15 cellular contexts compared by ENCODE assay signal in the genomic region with DNA sequence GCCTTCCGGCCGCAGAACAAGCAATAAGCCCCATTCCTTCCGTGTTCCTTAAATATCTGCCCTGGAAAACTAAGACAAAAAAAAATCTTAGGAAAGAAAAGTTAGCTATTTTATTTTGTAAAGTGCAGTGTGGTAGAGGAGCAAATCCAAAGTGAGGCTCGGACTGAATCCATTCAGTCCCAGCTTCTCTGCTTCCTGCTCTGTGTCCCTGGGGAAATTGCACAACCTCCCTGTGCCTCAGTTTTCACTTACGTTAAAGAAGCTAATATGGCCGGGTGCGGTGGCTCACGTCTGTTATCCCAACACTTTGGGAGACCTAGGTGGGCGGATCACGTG. TPM values are rescaled to one million over a fixed set of nuclear protein-coding genes. Genes with fewer than 3 reads are reported as not detected.
DNase-seq lines count a peak whose midpoint lies in the region; ATAC-seq and TF ChIP-seq lines count a peak whose summit lies in the region.
"Had no signal": no experiment of that assay in that cellular context is flagged by ENCODE, and none has a peak within 500 bp of the region (broad histone marks: within the 10 kb centered on the region; RNA-seq: fewer than 3 reads in every experiment).

No MANE protein-coding gene starts in this region.

- TF ChIP-seq CTCF in brain (conservative IDR thresholded peaks at IDR 0.05) (no peak), nephron (IDR thresholded peaks at IDR 0.05; ENCODE audit: unreplicated experiment in 3 of 3) (no peak), OCI-LY7 (conservative IDR thresholded peaks at IDR 0.05; ENCODE audit: low read length) (no peak), endothelial cell (IDR thresholded peaks at IDR 0.05; ENCODE audit: unreplicated experiment) (no peak)

- H3K9ac ChIP-seq in BLaER1 treated with 17β-estradiol and CSF1 and Interleukin-3, amounts not matched to agents 10 nM and 100 nM = peak overlapping the region in 6 of 11 experiments; percentile 4 to 54 (median 32); a peak in 6 of 22 replicates

- no peak for ATAC-seq in HG02840 (IDR thresholded peaks at IDR 0.05; ENCODE audit: low FRiP score, unreplicated experiment)
- ATAC-seq: CD8-positive, alpha-beta T cell; HCT116 had no signal

- H3K36me3 Mint-ChIP-seq in brain = peaks cover 8% of the 10 kb centered on the region
- no peaks in the 10 kb centered on the region for H3K36me3 Mint-ChIP-seq in nephron (ENCODE audit: low read depth)
- no peaks in the 10 kb centered on the region for H3K36me3 Mint-ChIP-seq in endothelial cell (ENCODE audit: low read depth, unreplicated experiment)
- H3K36me3 Mint-ChIP-seq: CD14-positive monocyte; CD8-positive, alpha-beta T cell had no signal

- H3K27ac Mint-ChIP-seq in brain (peak overlapping the region; percentile 79 to 97 (median 89)), nephron (peak overlapping the region; percentile 33 to 62 (median 56)), endothelial cell (ENCODE audit: unreplicated experiment) (no peak overlapping the region)
- H3K27ac Mint-ChIP-seq: B cell; CD8-positive, alpha-beta T cell; IgD-negative memory B cell had no signal

- H3K9me3 ChIP-seq in BLaER1 treated with 17β-estradiol and CSF1 and Interleukin-3, amounts not matched to agents 10 nM and 100 nM (replicated peaks in 1 of 11) = no peaks in the 10 kb centered on the region
- H3K9me3 ChIP-seq in OCI-LY7 (ENCODE audit: low read length) = no peaks in the 10 kb centered on the region

- H3K9me3 Mint-ChIP-seq in brain = no peaks in the 10 kb centered on the region
- H3K9me3 Mint-ChIP-seq in nephron = no peaks in the 10 kb centered on the region
- H3K9me3 Mint-ChIP-seq in endothelial cell (ENCODE audit: unreplicated experiment) = no peaks in the 10 kb centered on the region
- H3K9me3 Mint-ChIP-seq: CD14-positive monocyte; CD8-positive, alpha-beta T cell; IgD-negative memory B cell had no signal

- POLR2A ChIA-PET in OCI-LY7 (lab: Charles Lee) = interaction anchor here (0.6 kb wide), 1 partner anchor 349 kb away, joined by 3 read pairs; no protein-coding TSS in a partner anchor

- H3K27me3 Mint-ChIP-seq in brain = peaks cover 17% of the 10 kb centered on the region
- H3K27me3 Mint-ChIP-seq in nephron (ENCODE audit: low read depth) = peaks cover 6% of the 10 kb centered on the region
- peaks cover 3% of the 10 kb centered on the region for H3K27me3 Mint-ChIP-seq in endothelial cell (ENCODE audit: unreplicated experiment)

- H3K79me2 ChIP-seq in OCI-LY7 (ENCODE audit: insufficient read depth, low read depth, low read length) = no peaks in the 10 kb centered on the region

- H3K36me3 ChIP-seq in BLaER1 treated with 17β-estradiol and CSF1 and Interleukin-3, amounts not matched to agents 10 nM and 100 nM = no peaks in the 10 kb centered on the region
- H3K36me3 ChIP-seq in OCI-LY7 (ENCODE audit: insufficient read depth, low read length) = no peaks in the 10 kb centered on the region

- no peaks in the 10 kb centered on the region for H3K9me2 ChIP-seq in OCI-LY7 (ENCODE audit: insufficient read depth, low read length)

- peaks cover 0 to 11% (median 0%) of the 10 kb centered on the region in 11 experiments; a peak in 5 of 22 replicates for H4K20me1 ChIP-seq in BLaER1 treated with 17β-estradiol and CSF1 and Interleukin-3, amounts not matched to agents 10 nM and 100 nM
- H4K20me1 ChIP-seq in OCI-LY7 (ENCODE audit: insufficient read depth, low read length) = no peaks in the 10 kb centered on the region

- no TSS peak for BruUV-seq in OCI-LY7 (replicated peaks; lab: Mats Ljungman, UMichigan)

- intact Hi-C loops in OCI-LY7 (cut with micrococcal nuclease; ENCODE audit: unreplicated experiment) = no loop called here

- H3K4me1 Mint-ChIP-seq in brain (peaks cover 87% of the 10 kb centered on the region), nephron (peaks cover 33% of the 10 kb centered on the region), endothelial cell (ENCODE audit: unreplicated experiment) (no peaks in the 10 kb centered on the region)
- H3K4me1 Mint-ChIP-seq: B cell, IgD-negative memory B cell had no signal

- H3K4me3 Mint-ChIP-seq in brain = peak overlapping the region in 4 of 5 experiments; percentile 37 to 54 (median 50)
- H3K4me3 Mint-ChIP-seq in nephron = no peak overlapping the region
- H3K4me3 Mint-ChIP-seq in endothelial cell (ENCODE audit: unreplicated experiment) = no peak overlapping the region
- H3K4me3 Mint-ChIP-seq: B cell; CD14-positive monocyte; CD8-positive, alpha-beta T cell; IgD-negative memory B cell had no signal

- CTCF ChIA-PET in OCI-LY7 (lab: Charles Lee; ENCODE audit: unreplicated experiment) = no interaction called here

- peaks cover 46 to 80% (median 68%) of the 10 kb centered on the region in 10 experiments for H3K4me1 ChIP-seq in BLaER1 treated with 17β-estradiol and CSF1 and Interleukin-3, amounts not matched to agents 10 nM and 100 nM
- H3K4me1 ChIP-seq in OCI-LY7 (ENCODE audit: insufficient read depth, low read length, poor library complexity, severe bottlenecking) = no peaks in the 10 kb centered on the region

- H3K27ac ChIP-seq in BLaER1 treated with 17β-estradiol and CSF1 and Interleukin-3, amounts not matched to agents 10 nM and 100 nM = peak overlapping the region in 8 of 11 experiments; percentile 40 to 71 (median 60); a peak in 15 of 22 replicates
- H3K27ac ChIP-seq in temporal lobe (ENCODE audit: low read depth, low read length) = peak overlapping the region; percentile 18
- no peak overlapping the region for H3K27ac ChIP-seq in OCI-LY7 (ENCODE audit: low read depth, low read length, poor library complexity, severe bottlenecking)

- H3K4me2 ChIP-seq in BLaER1 treated with 17β-estradiol and CSF1 and Interleukin-3, amounts not matched to agents 10 nM and 100 nM = peak overlapping the region; percentile 8 to 94 (median 89)
- H3K4me2 ChIP-seq in OCI-LY7 (ENCODE audit: low read length) = no peak overlapping the region

- H2AFZ ChIP-seq in OCI-LY7 (ENCODE audit: low read length) = no peak overlapping the region

- peaks cover 0 to 10% (median 0%) of the 10 kb centered on the region in 11 experiments; a peak in 2 of 22 replicates for H3K27me3 ChIP-seq in BLaER1 treated with 17β-estradiol and CSF1 and Interleukin-3, amounts not matched to agents 10 nM and 100 nM

- DNase-seq in OCI-LY7 (ENCODE audit: low spot score) (no peak), endothelial cell (ENCODE audit: low spot score) (no peak)
- DNase-seq: CD8-positive, alpha-beta T cell; COR-L47; DND-41; GDM1 had no signal

- no peak overlapping the region for H3K4me3 ChIP-seq in BLaER1 treated with 17β-estradiol and CSF1 and Interleukin-3, amounts not matched to agents 10 nM and 100 nM
- no peak overlapping the region for H3K4me3 ChIP-seq in OCI-LY7 (ENCODE audit: low read depth, low read length, poor library complexity, severe bottlenecking)

RNA-seq across cellular contexts. Expression of gene SLIT1, which starts 56.9 kb away (rescaled TPM):
- polyA plus RNA-seq in brain (ENCODE audit: insufficient read depth, low read depth, low replicate concordance) = 24.9 TPM
- total RNA-seq in temporal lobe = 86.1 TPM
- 0.10 and 0.13 TPM in 2 replicates for total RNA-seq in OCI-LY7 (2014; rRNA removed; shearing (Covaris generic))
- total RNA-seq in OCI-LY7 (2022) = 0.77 and 1.0 TPM in 2 replicates
- total RNA-seq in endothelial cell (ENCODE audit: unreplicated experiment) = 0.54 TPM
- polyA plus RNA-seq: IgD-negative memory B cell had no signal

Comparison
In these comparisons a context has a peak if more than half of its experiments do, and no peak if none do; other contexts are left out.
1. H3K4me3 Mint-ChIP-seq: peak in brain (4 of 5); none in nephron (0 of 3) and endothelial cell (single experiment).
2. RNA of gene SLIT1, which starts 56.9 kb away (total RNA-seq): 86.1 TPM in temporal lobe (single experiment); 0.10 to 1.0 TPM in OCI-LY7 and 0.54 TPM in endothelial cell (single experiment); every median in the first group is over 10 times any median in the second.